1 cellular context compared by ENCODE assay signal in the genomic region with DNA sequence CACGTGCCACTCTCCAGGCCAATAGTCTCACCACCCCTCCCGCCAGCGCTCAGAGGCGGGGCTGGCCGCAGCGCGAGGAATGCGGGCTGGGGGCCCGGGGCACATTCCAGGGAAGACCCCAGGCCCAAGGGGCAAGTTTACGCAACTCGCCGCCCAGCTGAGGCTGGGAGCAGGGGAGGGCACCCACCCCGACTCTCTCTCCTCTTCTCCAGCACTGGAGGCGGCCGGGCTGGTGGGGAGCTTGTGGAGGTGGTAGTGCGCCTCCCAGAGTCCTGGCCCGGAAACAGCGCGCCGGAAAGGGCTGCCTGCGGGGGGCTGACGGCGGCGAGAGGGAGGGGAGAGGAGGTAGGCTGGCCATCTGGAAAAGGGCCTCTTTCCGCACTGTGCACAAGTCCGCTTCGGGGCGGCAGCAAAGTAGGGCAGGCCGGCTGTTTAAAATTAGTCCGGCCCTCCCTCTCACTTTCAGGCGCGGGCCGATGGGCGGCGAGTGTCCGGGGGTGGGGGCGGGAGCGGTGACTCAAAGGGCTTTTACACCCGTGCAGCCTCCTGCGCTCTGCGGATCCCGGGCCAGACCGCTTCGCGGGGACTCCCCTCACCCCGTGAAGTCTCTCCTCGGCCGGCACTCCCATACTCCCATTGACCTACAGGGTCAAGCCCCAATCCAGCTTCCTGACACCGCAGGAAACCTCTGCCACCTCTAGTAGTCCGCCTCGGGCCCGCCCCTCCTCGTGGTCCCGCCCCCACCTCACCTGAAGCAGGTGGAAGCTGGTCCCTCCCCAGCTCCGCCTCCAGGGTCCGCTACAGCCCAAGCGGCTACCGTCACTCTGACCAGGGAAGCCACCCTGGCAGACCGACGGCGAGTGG.
TF ChIP-seq lines count a peak whose summit lies in the region.

No MANE protein-coding gene starts in this region.

TF ChIP-seq in HepG2, 621 proteins besides CTCF, POLR2A, EP300 and RAD21 (continued from another document and continues in another):
- TF ChIP-seq ZNF446 (CRISPR knock-in tag; IDR thresholded peaks at IDR 0.05) (peak; percentile 58; the same call in 1 of the 2 replicates), AFF4 (CRISPR knock-in tag; IDR thresholded peaks at IDR 0.05) (no peak), ZNF431 (CRISPR knock-in tag; IDR thresholded peaks at IDR 0.05; ENCODE audit: borderline replicate concordance, low read depth) (peak; percentile 95), MTF1 (CRISPR knock-in tag; IDR thresholded peaks at IDR 0.05) (no peak), YY1 (IDR thresholded peaks at IDR 0.05; ENCODE audit: insufficient read depth, insufficient replicate concordance, low read depth, low read length) (no peak), ZNF530 (CRISPR knock-in tag; IDR thresholded peaks at IDR 0.05; ENCODE audit: low read depth) (no peak), THAP7 (CRISPR knock-in tag; IDR thresholded peaks at IDR 0.05) (peak; percentile 78; the same call in 1 of the 2 replicates), RARA (CRISPR knock-in tag; IDR thresholded peaks at IDR 0.05) (peak; percentile 70), TEAD2 (CRISPR knock-in tag; IDR thresholded peaks at IDR 0.05) (peak; percentile 93), PCBP2 (optimal IDR thresholded peaks at IDR 0.05; ENCODE audit: low read depth, low read length, poor library complexity, severe bottlenecking) (no peak), ZNF343 (CRISPR knock-in tag; IDR thresholded peaks at IDR 0.05) (no peak; the same call in 1 of the 2 replicates), MXI1 (IDR thresholded peaks at IDR 0.05; ENCODE audit: borderline replicate concordance, low read depth, low read length) (peak; percentile 63; the same call in 2 of the 3 replicates), FOXP1 (IDR thresholded peaks at IDR 0.05) (no peak), FOXP1 (CRISPR knock-in tag; IDR thresholded peaks at IDR 0.05) (no peak), ZNF556 (CRISPR knock-in tag; IDR thresholded peaks at IDR 0.05; ENCODE audit: borderline replicate concordance) (peak; percentile 90), SP140L (CRISPR knock-in tag; IDR thresholded peaks at IDR 0.05; ENCODE audit: borderline replicate concordance) (peak; percentile 74; the same call in 1 of the 2 replicates), REL (CRISPR knock-in tag; conservative IDR thresholded peaks at IDR 0.05) (peak; percentile 95), TOE1 (CRISPR knock-in tag; IDR thresholded peaks at IDR 0.05) (peak; percentile 86; the same call in 1 of the 2 replicates), ZMYM3 (CRISPR knock-in tag; IDR thresholded peaks at IDR 0.05) (peak; percentile 53; the same call in 1 of the 2 replicates), TBX3 (IDR thresholded peaks at IDR 0.05; ENCODE audit: borderline replicate concordance) (peak; percentile 37; the same call in 1 of the 2 replicates), CBX5 (CRISPR knock-in tag; IDR thresholded peaks at IDR 0.05; ENCODE audit: borderline replicate concordance) (peak; percentile 72), ZNF883 (CRISPR knock-in tag; IDR thresholded peaks at IDR 0.05; ENCODE audit: not compliant biosample characterization) (peak; percentile 73), ZNF256 (CRISPR knock-in tag; conservative IDR thresholded peaks at IDR 0.05) (no peak), ZSCAN21 (CRISPR knock-in tag; IDR thresholded peaks at IDR 0.05; ENCODE audit: borderline replicate concordance) (peak; percentile 64; the same call in 1 of the 2 replicates), ZBTB10 (CRISPR knock-in tag; IDR thresholded peaks at IDR 0.05; ENCODE audit: borderline replicate concordance) (peak; percentile 99), ZFP1 (CRISPR knock-in tag; IDR thresholded peaks at IDR 0.05) (peak; percentile 65; the same call in 1 of the 2 replicates), ZFP36L1 (CRISPR knock-in tag; IDR thresholded peaks at IDR 0.05) (no peak; the same call in 1 of the 2 replicates), EED (CRISPR knock-in tag; IDR thresholded peaks at IDR 0.05) (peak; percentile 88; the same call in 1 of the 2 replicates), NCOA2 (CRISPR knock-in tag; IDR thresholded peaks at IDR 0.05) (peak; percentile 88), BHLHE40 (IDR thresholded peaks at IDR 0.05; ENCODE audit: low read length) (no peak; the same call in 1 of the 2 replicates), ZNF703 (CRISPR knock-in tag; IDR thresholded peaks at IDR 0.05; ENCODE audit: borderline replicate concordance) (peak; percentile 86; the same call in 1 of the 2 replicates), CEBPZ (IDR thresholded peaks at IDR 0.05; ENCODE audit: low read length) (no peak)
- TF ChIP-seq, protein P1, sequence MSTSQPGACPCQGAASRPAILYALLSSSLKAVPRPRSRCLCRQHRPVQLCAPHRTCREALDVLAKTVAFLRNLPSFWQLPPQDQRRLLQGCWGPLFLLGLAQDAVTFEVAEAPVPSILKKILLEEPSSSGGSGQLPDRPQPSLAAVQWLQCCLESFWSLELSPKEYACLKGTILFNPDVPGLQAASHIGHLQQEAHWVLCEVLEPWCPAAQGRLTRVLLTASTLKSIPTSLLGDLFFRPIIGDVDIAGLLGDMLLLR (CRISPR knock-in tag; IDR thresholded peaks at IDR 0.05) = peak; percentile 55
- TF ChIP-seq, protein P2, sequence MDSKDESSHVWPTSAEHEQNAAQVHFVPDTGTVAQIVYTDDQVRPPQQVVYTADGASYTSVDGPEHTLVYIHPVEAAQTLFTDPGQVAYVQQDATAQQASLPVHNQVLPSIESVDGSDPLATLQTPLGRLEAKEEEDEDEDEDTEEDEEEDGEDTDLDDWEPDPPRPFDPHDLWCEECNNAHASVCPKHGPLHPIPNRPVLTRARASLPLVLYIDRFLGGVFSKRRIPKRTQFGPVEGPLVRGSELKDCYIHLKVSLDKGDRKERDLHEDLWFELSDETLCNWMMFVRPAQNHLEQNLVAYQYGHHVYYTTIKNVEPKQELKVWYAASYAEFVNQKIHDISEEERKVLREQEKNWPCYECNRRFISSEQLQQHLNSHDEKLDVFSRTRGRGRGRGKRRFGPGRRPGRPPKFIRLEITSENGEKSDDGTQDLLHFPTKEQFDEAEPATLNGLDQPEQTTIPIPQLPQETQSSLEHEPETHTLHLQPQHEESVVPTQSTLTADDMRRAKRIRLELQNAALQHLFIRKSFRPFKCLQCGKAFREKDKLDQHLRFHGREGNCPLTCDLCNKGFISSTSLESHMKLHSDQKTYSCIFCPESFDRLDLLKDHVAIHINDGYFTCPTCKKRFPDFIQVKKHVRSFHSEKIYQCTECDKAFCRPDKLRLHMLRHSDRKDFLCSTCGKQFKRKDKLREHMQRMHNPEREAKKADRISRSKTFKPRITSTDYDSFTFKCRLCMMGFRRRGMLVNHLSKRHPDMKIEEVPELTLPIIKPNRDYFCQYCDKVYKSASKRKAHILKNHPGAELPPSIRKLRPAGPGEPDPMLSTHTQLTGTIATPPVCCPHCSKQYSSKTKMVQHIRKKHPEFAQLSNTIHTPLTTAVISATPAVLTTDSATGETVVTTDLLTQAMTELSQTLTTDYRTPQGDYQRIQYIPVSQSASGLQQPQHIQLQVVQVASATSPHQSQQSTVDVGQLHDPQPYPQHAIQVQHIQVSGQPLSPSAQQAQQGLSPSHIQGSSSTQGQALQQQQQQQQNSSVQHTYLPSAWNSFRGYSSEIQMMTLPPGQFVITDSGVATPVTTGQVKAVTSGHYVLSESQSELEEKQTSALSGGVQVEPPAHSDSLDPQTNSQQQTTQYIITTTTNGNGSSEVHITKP (CRISPR knock-in tag; IDR thresholded peaks at IDR 0.05; ENCODE audit: low read depth) = peak; percentile 81; the same call in 1 of the 2 replicates
- TF ChIP-seq, protein P3, sequence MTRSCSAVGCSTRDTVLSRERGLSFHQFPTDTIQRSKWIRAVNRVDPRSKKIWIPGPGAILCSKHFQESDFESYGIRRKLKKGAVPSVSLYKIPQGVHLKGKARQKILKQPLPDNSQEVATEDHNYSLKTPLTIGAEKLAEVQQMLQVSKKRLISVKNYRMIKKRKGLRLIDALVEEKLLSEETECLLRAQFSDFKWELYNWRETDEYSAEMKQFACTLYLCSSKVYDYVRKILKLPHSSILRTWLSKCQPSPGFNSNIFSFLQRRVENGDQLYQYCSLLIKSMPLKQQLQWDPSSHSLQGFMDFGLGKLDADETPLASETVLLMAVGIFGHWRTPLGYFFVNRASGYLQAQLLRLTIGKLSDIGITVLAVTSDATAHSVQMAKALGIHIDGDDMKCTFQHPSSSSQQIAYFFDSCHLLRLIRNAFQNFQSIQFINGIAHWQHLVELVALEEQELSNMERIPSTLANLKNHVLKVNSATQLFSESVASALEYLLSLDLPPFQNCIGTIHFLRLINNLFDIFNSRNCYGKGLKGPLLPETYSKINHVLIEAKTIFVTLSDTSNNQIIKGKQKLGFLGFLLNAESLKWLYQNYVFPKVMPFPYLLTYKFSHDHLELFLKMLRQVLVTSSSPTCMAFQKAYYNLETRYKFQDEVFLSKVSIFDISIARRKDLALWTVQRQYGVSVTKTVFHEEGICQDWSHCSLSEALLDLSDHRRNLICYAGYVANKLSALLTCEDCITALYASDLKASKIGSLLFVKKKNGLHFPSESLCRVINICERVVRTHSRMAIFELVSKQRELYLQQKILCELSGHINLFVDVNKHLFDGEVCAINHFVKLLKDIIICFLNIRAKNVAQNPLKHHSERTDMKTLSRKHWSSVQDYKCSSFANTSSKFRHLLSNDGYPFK (CRISPR knock-in tag; IDR thresholded peaks at IDR 0.05; ENCODE audit: borderline replicate concordance) = peak; percentile 84
- TF ChIP-seq, protein P4, sequence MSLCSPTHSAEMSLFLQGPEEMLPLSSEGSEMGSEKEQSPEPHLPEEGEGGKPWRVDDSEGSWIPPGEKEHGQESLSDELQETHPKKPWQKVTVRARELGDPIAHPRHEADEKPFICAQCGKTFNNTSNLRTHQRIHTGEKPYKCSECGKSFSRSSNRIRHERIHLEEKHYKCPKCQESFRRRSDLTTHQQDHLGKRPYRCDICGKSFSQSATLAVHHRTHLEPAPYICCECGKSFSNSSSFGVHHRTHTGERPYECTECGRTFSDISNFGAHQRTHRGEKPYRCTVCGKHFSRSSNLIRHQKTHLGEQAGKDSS (CRISPR knock-in tag; IDR thresholded peaks at IDR 0.05; ENCODE audit: borderline replicate concordance, low read depth) = no peak; the same call in 1 of the 2 replicates
